Comparison of ENCODE assay signal across 8 cellular contexts in genomic region chr1:59146651-59147358, GRCh38.
DNase-seq lines count a peak whose midpoint lies in the region; ATAC-seq and TF ChIP-seq lines count a peak whose summit lies in the region.

No MANE protein-coding gene starts in this region.

- H3K27ac Mint-ChIP-seq in CD4-positive, alpha-beta memory T cell = peak overlapping the region in 5 of 7 donors; percentile 47 to 93 (median 91)
- H3K27ac Mint-ChIP-seq in natural killer cell = peak overlapping the region; percentile 82 to 85

- intact Hi-C loops in CD4-positive, alpha-beta memory T cell (cut with micrococcal nuclease) = loop anchor here (2.0 kb wide), 1 partner anchor 362 kb away; the partner anchor contains the start of gene JUN
- intact Hi-C loops in natural killer cell (cut with micrococcal nuclease) = loop anchor here (2.0 to 5.0 kb wide), 4 partner anchors 145 to 362 kb away; partner anchors contain the start of gene JUN

- peak overlapping the region; percentile 86 to 97 (median 92) for H3K4me3 Mint-ChIP-seq in CD4-positive, alpha-beta memory T cell
- H3K4me3 Mint-ChIP-seq in natural killer cell = peak overlapping the region; percentile 87

- WGBS in thymus = 7% methylated on average over 52 of the region's 52 CpGs

- H3K4me3 ChIP-seq in CD4-positive, alpha-beta memory T cell (ENCODE audit: low read length in 2 of 2) = peak overlapping the region in 1 of 2 donors; percentile 38
- H3K4me3 ChIP-seq in fibroblast of mammary gland (ENCODE audit: control insufficient read depth, low read depth, low read length) (peak overlapping the region; percentile 23), thymus (ENCODE audit: low read length) (peak overlapping the region; percentile 41)

- H3K36me3 Mint-ChIP-seq in CD4-positive, alpha-beta memory T cell = no peaks in the 10 kb centered on the region
- no peaks in the 10 kb centered on the region for H3K36me3 Mint-ChIP-seq in natural killer cell

- H3K36me3 ChIP-seq in CD4-positive, alpha-beta memory T cell (ENCODE audit: insufficient read depth, low read length) = no peaks in the 10 kb centered on the region
- no peaks in the 10 kb centered on the region for H3K36me3 ChIP-seq in thymus (ENCODE audit: control insufficient read depth, insufficient read depth)

- no peaks in the 10 kb centered on the region for H3K27me3 Mint-ChIP-seq in CD4-positive, alpha-beta memory T cell
- no peaks in the 10 kb centered on the region for H3K27me3 Mint-ChIP-seq in natural killer cell (ENCODE audit: low read depth in 2 of 2)

- ATAC-seq in GM21390 (IDR thresholded peaks at IDR 0.05; ENCODE audit: unreplicated experiment) (peak; percentile 45), natural killer cell (peak; percentile 85 to 90 (median 86))

- POLR2A ChIA-PET in CD4-positive, alpha-beta memory T cell (lab: Charles Lee; ENCODE audit: partially characterized antibody) = interaction anchor here (1.0 kb wide), 1 partner anchor 363 kb away, joined by 4 read pairs; the partner anchor contains the start of gene JUN

- peaks cover 14% of the 10 kb centered on the region for H3K4me1 ChIP-seq in CD4-positive, alpha-beta memory T cell (ENCODE audit: insufficient read depth, low read length)
- peaks cover 2% of the 10 kb centered on the region for H3K4me1 ChIP-seq in thymus (ENCODE audit: control insufficient read depth, insufficient read depth, low read length)

- H3K27ac ChIP-seq in CD4-positive, alpha-beta memory T cell (ENCODE audit: low read depth, low read length) = peak overlapping the region; percentile 26
- no peak overlapping the region for H3K27ac ChIP-seq in thymus (ENCODE audit: low read depth)

- peak in 4 of 5 donors; percentile 16 to 39 (median 24) for DNase-seq in CD4-positive, alpha-beta memory T cell
- DNase-seq in HuH-7.5 (ENCODE audit: low spot score) (peak; percentile 53), fibroblast of mammary gland (ENCODE audit: low read depth) (peak; percentile 54), natural killer cell (peak; percentile 68), epidermal melanocyte (ENCODE audit: insufficient read length, low spot score) (no peak)
- peak; percentile 55 for DNase-seq in activated T-cell treated with anti-CD3 and anti-CD28 coated beads, Interleukin-2, amount 50 U/mL, for 1 hour

- TF ChIP-seq CTCF in fibroblast of mammary gland (conservative IDR thresholded peaks at IDR 0.05; ENCODE audit: control insufficient read depth, insufficient read depth, low read depth, low read length) (no peak), natural killer cell (IDR thresholded peaks at IDR 0.05) (peak; percentile 7)

- CTCF ChIA-PET in CD4-positive, alpha-beta memory T cell (lab: Charles Lee; ENCODE audit: partially characterized antibody) = no interaction called here

- peaks cover 11 to 27% (median 16%) of the 10 kb centered on the region in 4 donors for H3K4me1 Mint-ChIP-seq in CD4-positive, alpha-beta memory T cell
- H3K4me1 Mint-ChIP-seq in natural killer cell = peaks cover 21 to 28% of the 10 kb centered on the region in 2 donors

- H3K9me3 ChIP-seq in CD4-positive, alpha-beta memory T cell (ENCODE audit: control insufficient read depth in 1 of 2, low read length in 2 of 2) = no peaks in the 10 kb centered on the region
- no peaks in the 10 kb centered on the region for H3K9me3 ChIP-seq in thymus (ENCODE audit: control insufficient read depth)

- H3K27me3 ChIP-seq in CD4-positive, alpha-beta memory T cell (ENCODE audit: insufficient read depth, low read length) = no peaks in the 10 kb centered on the region
- H3K27me3 ChIP-seq in thymus (ENCODE audit: control insufficient read depth, insufficient read depth) = no peaks in the 10 kb centered on the region

- no peaks in the 10 kb centered on the region for H3K9me3 Mint-ChIP-seq in CD4-positive, alpha-beta memory T cell
- H3K9me3 Mint-ChIP-seq in natural killer cell = no peaks in the 10 kb centered on the region
